ENCODE assay signal across 10 cellular contexts in the genomic region with DNA sequence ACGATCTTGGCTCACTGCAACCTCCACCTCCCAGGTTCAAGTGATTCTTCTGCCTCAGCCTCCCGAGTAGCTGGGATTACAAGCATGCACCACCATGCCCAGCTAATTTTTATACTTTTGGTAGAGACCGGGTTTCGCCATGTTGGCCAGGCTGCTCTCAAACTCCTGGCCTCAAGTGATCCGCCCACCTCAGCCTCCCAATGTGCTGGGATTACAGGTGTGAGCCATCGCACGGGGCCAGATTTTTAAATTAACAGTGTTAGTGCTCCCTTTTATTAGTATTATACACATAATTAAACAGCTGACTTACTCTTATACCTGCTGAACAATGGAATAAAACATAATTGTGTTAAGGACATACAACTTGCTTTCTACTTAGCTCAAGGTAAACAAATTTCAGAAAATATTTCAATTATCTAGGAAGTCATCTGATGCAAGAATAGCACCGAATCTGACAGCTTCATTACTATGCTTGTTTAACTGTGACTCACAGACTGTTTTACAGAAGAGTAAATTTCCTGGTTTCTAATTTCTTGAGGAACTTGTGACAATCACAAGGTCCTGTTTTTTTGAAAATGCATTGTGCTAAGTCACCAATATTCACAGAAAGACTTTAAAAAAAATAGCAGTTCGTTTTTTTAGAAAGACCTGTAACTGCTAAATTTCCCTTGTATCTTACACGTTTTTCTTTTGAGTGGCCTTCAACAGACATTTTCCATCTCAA. TPM values are rescaled to one million over a fixed set of nuclear protein-coding genes. Genes with fewer than 3 reads are reported as not detected.
DNase-seq lines count a peak whose midpoint lies in the region; ATAC-seq and TF ChIP-seq lines count a peak whose summit lies in the region.
"Had no signal": no experiment of that assay in that cellular context is flagged by ENCODE, and none has a peak within 500 bp of the region (broad histone marks: within the 10 kb centered on the region; RNA-seq: fewer than 3 reads in every experiment).

No MANE protein-coding gene starts in this region.

- intact Hi-C loops in dendritic cell treated with granulocyte-macrophage colony-stimulating factor and Interleukin-4, amounts not matched to agents 40 ng/mL and 50 ng/mL, for 4 days (cut with micrococcal nuclease): loop anchor here (5.0 kb wide), 1 partner anchor 51 kb away; a partner anchor contains a TSS

- peak overlapping the region; percentile 62 for H3K4me3 Mint-ChIP-seq in dendritic cell treated with granulocyte-macrophage colony-stimulating factor and Interleukin-4, amounts not matched to agents 40 ng/mL and 50 ng/mL, for 4 days
- H3K4me3 Mint-ChIP-seq in activated naive CD4-positive, alpha-beta T cell treated with anti-CD3 and anti-CD28 coated beads, Interleukin-2, amount 10 ng/mL, durations not matched to agents 7 days and 5 days: no peak overlapping the region
- H3K4me3 Mint-ChIP-seq: IgD-negative memory B cell had no signal

- ATAC-seq in HG02610 (IDR thresholded peaks at IDR 0.05; ENCODE audit: unreplicated experiment): no peak
- no peak for ATAC-seq in GM18909 (IDR thresholded peaks at IDR 0.05; ENCODE audit: poor library complexity, unreplicated experiment)

- CTCF ChIA-PET in activated naive CD4-positive, alpha-beta T cell treated with anti-CD3 and anti-CD28 coated beads, Interleukin-2, amount 10 ng/mL, durations not matched to agents 7 days and 5 days (lab: Charles Lee): no interaction called here

- TF ChIP-seq CTCF in C4-2B (conservative IDR thresholded peaks at IDR 0.05): no peak

- H3K36me3 Mint-ChIP-seq in dendritic cell treated with granulocyte-macrophage colony-stimulating factor and Interleukin-4, amounts not matched to agents 40 ng/mL and 50 ng/mL, for 4 days (ENCODE audit: low read depth): no peaks in the 10 kb centered on the region
- H3K36me3 Mint-ChIP-seq in activated naive CD4-positive, alpha-beta T cell treated with anti-CD3 and anti-CD28 coated beads, Interleukin-2, amount 10 ng/mL, durations not matched to agents 7 days and 5 days: no peaks in the 10 kb centered on the region
- H3K36me3 Mint-ChIP-seq: IgD-negative memory B cell had no signal

- H3K27me3 Mint-ChIP-seq in dendritic cell treated with granulocyte-macrophage colony-stimulating factor and Interleukin-4, amounts not matched to agents 40 ng/mL and 50 ng/mL, for 4 days: no peaks in the 10 kb centered on the region
- peaks cover 13% of the 10 kb centered on the region for H3K27me3 Mint-ChIP-seq in activated naive CD4-positive, alpha-beta T cell treated with anti-CD3 and anti-CD28 coated beads, Interleukin-2, amount 10 ng/mL, durations not matched to agents 7 days and 5 days

- peak overlapping the region; percentile 82 for H3K27ac ChIP-seq in C4-2B

- H3K27ac Mint-ChIP-seq in dendritic cell treated with granulocyte-macrophage colony-stimulating factor and Interleukin-4, amounts not matched to agents 40 ng/mL and 50 ng/mL, for 4 days: peak overlapping the region; percentile 96
- no peak overlapping the region for H3K27ac Mint-ChIP-seq in activated naive CD4-positive, alpha-beta T cell treated with anti-CD3 and anti-CD28 coated beads, Interleukin-2, amount 10 ng/mL, durations not matched to agents 7 days and 5 days
- H3K27ac Mint-ChIP-seq: IgD-negative memory B cell had no signal

- H3K9me3 Mint-ChIP-seq in dendritic cell treated with granulocyte-macrophage colony-stimulating factor and Interleukin-4, amounts not matched to agents 40 ng/mL and 50 ng/mL, for 4 days: no peaks in the 10 kb centered on the region
- no peaks in the 10 kb centered on the region for H3K9me3 Mint-ChIP-seq in activated naive CD4-positive, alpha-beta T cell treated with anti-CD3 and anti-CD28 coated beads, Interleukin-2, amount 10 ng/mL, durations not matched to agents 7 days and 5 days
- H3K9me3 Mint-ChIP-seq: IgD-negative memory B cell had no signal

- DNase-seq in NCI-H2196 (lab: John Stamatoyannopoulos, UW; ENCODE audit: unreplicated experiment) (peak; percentile 52), myocyte (ENCODE audit: low read depth) (peak; percentile 44)
- no peak for DNase-seq in stimulated activated CD4-positive, alpha-beta T cell treated with anti-CD3 and anti-CD28 coated beads, Interleukin-1b, Interleukin-23, amount 100 ng/mL, for 48 hours
- no peak for DNase-seq in activated naive CD4-positive, alpha-beta T cell treated with anti-CD3 and anti-CD28 coated beads, Interleukin-2, amount 10 ng/mL, durations not matched to agents 7 days and 5 days
- DNase-seq: amygdala had no signal

- peaks cover 54% of the 10 kb centered on the region for H3K4me1 Mint-ChIP-seq in dendritic cell treated with granulocyte-macrophage colony-stimulating factor and Interleukin-4, amounts not matched to agents 40 ng/mL and 50 ng/mL, for 4 days (ENCODE audit: low read depth)
- peaks cover 3% of the 10 kb centered on the region for H3K4me1 Mint-ChIP-seq in activated naive CD4-positive, alpha-beta T cell treated with anti-CD3 and anti-CD28 coated beads, Interleukin-2, amount 10 ng/mL, durations not matched to agents 7 days and 5 days
- H3K4me1 Mint-ChIP-seq: IgD-negative memory B cell had no signal

RNA-seq across cellular contexts. Expression of a gene that starts 51.2 kb away (rescaled TPM):
- 43.1 and 53.9 TPM in 2 replicates for total RNA-seq in myocyte
- 48.5 TPM for polyA plus RNA-seq in myocyte (2012)

Comparison
In these comparisons a context has a peak if more than half of its experiments do, and no peak if none do; other contexts are left out.
1. DNase-seq: peak in NCI-H2196 (single experiment) and myocyte (single experiment); none in stimulated activated CD4-positive, alpha-beta T cell treated with anti-CD3 and anti-CD28 coated beads, Interleukin-1b, Interleukin-23, amount 100 ng/mL, for 48 hours (single experiment) and activated naive CD4-positive, alpha-beta T cell treated with anti-CD3 and anti-CD28 coated beads, Interleukin-2, amount 10 ng/mL, durations not matched to agents 7 days and 5 days (single experiment).